ENCODE assay signal across 8 cellular contexts in the genomic region with DNA sequence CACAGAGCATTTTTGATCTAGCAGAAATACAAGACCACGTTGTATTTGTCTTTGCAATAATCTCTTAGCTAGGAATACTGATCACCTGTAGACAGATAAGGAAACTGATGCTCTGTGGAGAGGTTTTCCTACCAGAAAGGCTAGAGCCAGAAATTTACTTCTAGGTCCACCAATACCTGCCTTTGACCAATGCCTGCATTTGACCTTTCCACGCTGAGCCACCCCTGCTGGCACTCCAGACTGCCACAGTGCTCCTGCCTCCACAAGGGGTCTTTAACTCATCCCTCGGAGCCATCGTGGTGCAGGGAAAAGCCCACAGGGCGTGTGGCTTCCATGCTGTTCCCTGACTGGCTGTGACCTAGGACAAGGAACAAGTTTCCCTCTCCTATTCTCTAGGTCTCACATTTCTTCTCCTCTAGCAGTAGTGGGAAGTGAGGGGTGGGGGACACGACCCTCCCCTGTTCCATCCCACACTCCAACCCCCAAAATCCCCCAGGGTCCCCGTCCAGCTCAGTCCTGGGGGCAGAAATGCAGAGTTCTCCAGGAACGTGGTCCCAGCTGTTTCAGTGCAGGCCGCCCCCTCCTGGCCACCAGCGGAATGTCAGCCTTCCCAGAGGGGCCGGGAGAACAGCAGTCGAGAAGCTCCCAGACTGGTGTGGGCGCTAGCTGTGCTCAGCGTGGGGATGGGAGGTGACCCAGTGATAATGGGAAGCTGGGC. TPM values are rescaled to one million over a fixed set of nuclear protein-coding genes. Genes with fewer than 3 reads are reported as not detected.
DNase-seq lines count a peak whose midpoint lies in the region; ATAC-seq, FAIRE-seq and TF ChIP-seq lines count a peak whose summit lies in the region.

No MANE protein-coding gene starts in this region.

- FAIRE-seq in GM19239 (lab: Jason Lieb, UNC) = no peak

- H3K4me3 Mint-ChIP-seq in activated CD8-positive, alpha-beta T cell treated with anti-CD3 and anti-CD28 coated beads for 36 hours = no peak overlapping the region
- H3K4me3 Mint-ChIP-seq in memory B cell = no peak overlapping the region

- peaks cover 2% of the 10 kb centered on the region for H3K4me1 Mint-ChIP-seq in activated CD8-positive, alpha-beta T cell treated with anti-CD3 and anti-CD28 coated beads for 36 hours (ENCODE audit: low read depth)
- peaks cover 13% of the 10 kb centered on the region for H3K4me1 Mint-ChIP-seq in memory B cell

- intact Hi-C loops in activated CD8-positive, alpha-beta T cell treated with anti-CD3 and anti-CD28 coated beads for 36 hours (cut with micrococcal nuclease) = loop anchor here (10.0 kb wide), 1 partner anchor 162 kb away; a partner anchor contains a TSS

- peak; percentile 86 for ATAC-seq in activated CD8-positive, alpha-beta T cell treated with anti-CD3 and anti-CD28 coated beads for 36 hours
- ATAC-seq in memory B cell (ENCODE audit: low read depth) (peak; percentile 72), HG02938 (IDR thresholded peaks at IDR 0.05; ENCODE audit: unreplicated experiment) (no peak)

- CTCF ChIA-PET in activated CD8-positive, alpha-beta T cell treated with anti-CD3 and anti-CD28 coated beads for 36 hours (lab: Charles Lee) = interaction anchor here (0.6 to 3.9 kb wide), 42 partner anchors 9 to 600 kb away, joined by 3 to 38 read pairs (median 4); a partner anchor contains a TSS

- peaks cover 42% of the 10 kb centered on the region for H3K27me3 Mint-ChIP-seq in activated CD8-positive, alpha-beta T cell treated with anti-CD3 and anti-CD28 coated beads for 36 hours
- peaks cover 23% of the 10 kb centered on the region for H3K27me3 Mint-ChIP-seq in memory B cell

- DNase-seq in AG08396 (ENCODE audit: low spot score) = peak; percentile 85
- peak; percentile 83 for DNase-seq in GM19239 (ENCODE audit: insufficient read length, low spot score)
- peak; percentile 5 for DNase-seq in NCI-H524 treated with DMSO at 0.1 percent for 48 hours (lab: John Stamatoyannopoulos, UW)
- peak; percentile 76 for DNase-seq in activated CD8-positive, alpha-beta T cell treated with anti-CD3 and anti-CD28 coated beads for 36 hours
- peak; percentile 89 for DNase-seq in ecto neural progenitor cell (ENCODE audit: low spot score)
- DNase-seq in memory B cell (ENCODE audit: low spot score in 2 of 2) = peak; percentile 62 to 80
- peak; percentile 36 for DNase-seq in stimulated activated CD8-positive, alpha-beta memory T cell treated with anti-CD3 and anti-CD28 coated beads, Interleukin-12 subunit alpha, Interleukin-12 subunit beta, amount 100 ng/mL, for 4 hours (ENCODE audit: low read depth)

- TF ChIP-seq CTCF in activated CD8-positive, alpha-beta T cell treated with anti-CD3 and anti-CD28 coated beads for 36 hours (IDR thresholded peaks at IDR 0.05) = peak; percentile 95

- no peaks in the 10 kb centered on the region for H3K36me3 Mint-ChIP-seq in activated CD8-positive, alpha-beta T cell treated with anti-CD3 and anti-CD28 coated beads for 36 hours (ENCODE audit: low read depth)
- no peaks in the 10 kb centered on the region for H3K36me3 Mint-ChIP-seq in memory B cell

- no peak overlapping the region for H3K27ac Mint-ChIP-seq in activated CD8-positive, alpha-beta T cell treated with anti-CD3 and anti-CD28 coated beads for 36 hours
- H3K27ac Mint-ChIP-seq in memory B cell = no peak overlapping the region

- POLR2A ChIA-PET in activated CD8-positive, alpha-beta T cell treated with anti-CD3 and anti-CD28 coated beads for 36 hours (lab: Charles Lee) = interaction anchor here (1.7 kb wide), 1 partner anchor 10 kb away, joined by 3 read pairs; no protein-coding TSS in a partner anchor

- H3K9me3 Mint-ChIP-seq in activated CD8-positive, alpha-beta T cell treated with anti-CD3 and anti-CD28 coated beads for 36 hours = no peaks in the 10 kb centered on the region
- H3K9me3 Mint-ChIP-seq in memory B cell = no peaks in the 10 kb centered on the region

RNA-seq across cellular contexts. Expression of a gene that starts 1.4 kb away (rescaled TPM):
- not detected for total RNA-seq in activated CD8-positive, alpha-beta T cell treated with anti-CD3 and anti-CD28 coated beads for 36 hours

RNA-seq across cellular contexts. Expression of a gene that starts 57.0 kb away (rescaled TPM):
- 10 to 100 TPM; 17.8 to 20.8 TPM for total RNA-seq in activated CD8-positive, alpha-beta T cell treated with anti-CD3 and anti-CD28 coated beads for 36 hours

Comparison
In these comparisons a context has a peak if more than half of its experiments do, and no peak if none do; other contexts are left out.
1. DNase-seq: peak in every context shown above with its lines; median percentile 89 in ecto neural progenitor cell; 85 in AG08396; 83 in GM19239; 76 in activated CD8-positive, alpha-beta T cell treated with anti-CD3 and anti-CD28 coated beads for 36 hours; 71 in memory B cell; 36 in stimulated activated CD8-positive, alpha-beta memory T cell treated with anti-CD3 and anti-CD28 coated beads, Interleukin-12 subunit alpha, Interleukin-12 subunit beta, amount 100 ng/mL, for 4 hours; 5 in NCI-H524 treated with DMSO at 0.1 percent for 48 hours.